Comparison of ENCODE assay signal across 9 cellular contexts in the genomic region with DNA sequence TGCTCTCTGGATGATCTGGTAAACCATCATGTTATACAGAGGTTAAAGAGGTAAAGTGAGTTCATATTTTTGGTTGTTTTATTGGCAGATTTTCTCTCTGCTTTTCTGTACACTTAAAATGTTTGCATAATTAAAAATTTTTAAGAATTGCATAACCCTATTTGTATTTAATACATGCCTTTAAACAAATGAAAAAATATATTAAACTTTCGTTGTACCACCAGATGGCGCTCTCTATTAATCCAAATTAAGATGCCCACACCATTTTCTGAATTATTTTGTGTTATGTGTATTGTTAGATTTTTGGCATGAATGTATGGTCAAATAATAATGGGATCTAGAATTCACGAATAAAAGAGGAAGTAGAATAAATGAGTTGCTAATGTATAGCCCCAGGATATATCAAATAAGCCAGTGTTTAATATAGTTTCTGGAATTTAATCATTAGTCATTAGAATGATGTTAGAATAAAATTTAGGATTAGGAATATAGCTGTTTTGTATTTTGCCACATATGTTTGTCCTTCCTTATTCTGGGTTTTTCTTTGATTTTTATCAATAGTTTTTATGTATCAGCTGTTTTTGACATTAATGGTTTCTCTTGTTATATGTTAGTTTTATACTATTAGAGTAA. TPM values are rescaled to one million over a fixed set of nuclear protein-coding genes. Genes with fewer than 3 reads are reported as not detected.
DNase-seq lines count a peak whose midpoint lies in the region; ATAC-seq and TF ChIP-seq lines count a peak whose summit lies in the region.
"Had no signal": no experiment of that assay in that cellular context is flagged by ENCODE, and none has a peak within 500 bp of the region (broad histone marks: within the 10 kb centered on the region; RNA-seq: fewer than 3 reads in every experiment).

No MANE protein-coding gene starts in this region.

- no peaks in the 10 kb centered on the region for H3K27me3 ChIP-seq in uterus
- H3K27me3 ChIP-seq: BLaER1 had no signal

- H3K27ac ChIP-seq in uterus = no peak overlapping the region
- H3K27ac ChIP-seq: BLaER1 had no signal

- H3K9me3 Mint-ChIP-seq in activated CD8-positive, alpha-beta T cell treated with anti-CD3 and anti-CD28 coated beads, Interleukin-2, amount 10 ng/mL, durations not matched to agents 7 days and 5 days (ENCODE audit: insufficient read depth) = no peaks in the 10 kb centered on the region

- H3K4me1 ChIP-seq in uterus = no peaks in the 10 kb centered on the region
- H3K4me1 ChIP-seq: BLaER1 had no signal

- TF ChIP-seq POLR2A in uterus (IDR thresholded peaks at IDR 0.05) = no peak

- ATAC-seq in activated CD8-positive, alpha-beta T cell treated with anti-CD3 and anti-CD28 coated beads, Interleukin-2, amount 10 ng/mL, durations not matched to agents 7 days and 5 days = no peak
- ATAC-seq in HG03135 (IDR thresholded peaks at IDR 0.05; ENCODE audit: unreplicated experiment) = no peak

- no peaks in the 10 kb centered on the region for H3K36me3 ChIP-seq in uterus

- H3K36me3 Mint-ChIP-seq in activated CD8-positive, alpha-beta T cell treated with anti-CD3 and anti-CD28 coated beads, Interleukin-2, amount 10 ng/mL, durations not matched to agents 7 days and 5 days (ENCODE audit: low read depth) = no peaks in the 10 kb centered on the region

- no peaks in the 10 kb centered on the region for H3K9me3 ChIP-seq in uterus

- H3K27ac Mint-ChIP-seq in activated CD8-positive, alpha-beta T cell treated with anti-CD3 and anti-CD28 coated beads, Interleukin-2, amount 10 ng/mL, durations not matched to agents 7 days and 5 days = no peak overlapping the region

- DNase-seq in DMS79 treated with DMSO at 0.1 percent for 48 hours (lab: John Stamatoyannopoulos, UW) (peak; percentile 46), DMS79 (lab: John Stamatoyannopoulos, UW) (no peak), NCI-H128 (lab: John Stamatoyannopoulos, UW; ENCODE audit: unreplicated experiment) (peak; percentile 5), iris pigment epithelial cell (ENCODE audit: low read depth) (peak; percentile 47), uterus (no peak), UCSD-AML1 (lab: John Stamatoyannopoulos, UW; ENCODE audit: unreplicated experiment) (no peak)
- peak; percentile 28 for DNase-seq in activated CD8-positive, alpha-beta T cell treated with anti-CD3 and anti-CD28 coated beads, Interleukin-2, amount 10 ng/mL, durations not matched to agents 7 days and 5 days

- no peak overlapping the region for H3K4me3 ChIP-seq in uterus
- H3K4me3 ChIP-seq: BLaER1 had no signal

- TF ChIP-seq CTCF in uterus (IDR thresholded peaks at IDR 0.05) = peak; percentile 33 to 68 (median 54)

- H3K27me3 Mint-ChIP-seq in activated CD8-positive, alpha-beta T cell treated with anti-CD3 and anti-CD28 coated beads, Interleukin-2, amount 10 ng/mL, durations not matched to agents 7 days and 5 days (ENCODE audit: low read depth) = no peaks in the 10 kb centered on the region

- H3K4me1 Mint-ChIP-seq in activated CD8-positive, alpha-beta T cell treated with anti-CD3 and anti-CD28 coated beads, Interleukin-2, amount 10 ng/mL, durations not matched to agents 7 days and 5 days (ENCODE audit: low read depth) = peaks cover 8% of the 10 kb centered on the region

- intact Hi-C loops in uterus (cut with DNase I; ENCODE audit: low total_unique reads) = no loop called here

- POLR2A ChIA-PET in activated CD8-positive, alpha-beta T cell treated with anti-CD3 and anti-CD28 coated beads, Interleukin-2, amount 10 ng/mL, durations not matched to agents 7 days and 5 days (lab: Charles Lee) = no interaction called here

- no peak overlapping the region for H3K4me3 Mint-ChIP-seq in activated CD8-positive, alpha-beta T cell treated with anti-CD3 and anti-CD28 coated beads, Interleukin-2, amount 10 ng/mL, durations not matched to agents 7 days and 5 days

- CTCF ChIA-PET in activated CD8-positive, alpha-beta T cell treated with anti-CD3 and anti-CD28 coated beads, Interleukin-2, amount 10 ng/mL, durations not matched to agents 7 days and 5 days (lab: Charles Lee) = interaction anchor here (0.7 to 3.6 kb wide), 25 partner anchors 10 to 397 kb away, joined by 3 to 79 read pairs (median 5); a partner anchor contains a TSS

RNA-seq across cellular contexts. Expression of a gene that starts 38.9 kb away (rescaled TPM):
- total RNA-seq in activated CD8-positive, alpha-beta T cell treated with anti-CD3 and anti-CD28 coated beads, Interleukin-2, amount 10 ng/mL, durations not matched to agents 7 days and 5 days = 10 to 100 TPM; 36.3 to 38.7 TPM
- total RNA-seq in uterus = 10 to 100 TPM; 14.1 to 27.4 (median 22.7) TPM

Comparison
In these comparisons a context has a peak if more than half of its experiments do, and no peak if none do; other contexts are left out.
1. DNase-seq: peak in DMS79 treated with DMSO at 0.1 percent for 48 hours (single experiment), NCI-H128 (single experiment), activated CD8-positive, alpha-beta T cell treated with anti-CD3 and anti-CD28 coated beads, Interleukin-2, amount 10 ng/mL, durations not matched to agents 7 days and 5 days (single experiment) and iris pigment epithelial cell (single experiment); none in DMS79 (single experiment), uterus (0 of 2) and UCSD-AML1 (single experiment).